9 cellular contexts compared by ENCODE assay signal in genomic region chr1:29245876-29246275, GRCh38. TPM values are rescaled to one million over a fixed set of nuclear protein-coding genes. Genes with fewer than 3 reads are reported as not detected.
A peak's percentile ranks its signal among the peaks of the same experiment; 100 is the strongest.
DNase-seq lines count a peak whose midpoint lies in the region; ATAC-seq and TF ChIP-seq lines count a peak whose summit lies in the region.
"Had no signal": no experiment of that assay in that cellular context is flagged by ENCODE, and none has a peak within 500 bp of the region (broad histone marks: within the 10 kb centered on the region; RNA-seq: fewer than 3 reads in every experiment).

No MANE protein-coding gene starts in this region.

- ATAC-seq in esophagus mucosa (peak; percentile 75), GM21576 (IDR thresholded peaks at IDR 0.05; ENCODE audit: unreplicated experiment) (no peak)

- TF ChIP-seq POLR2A in Peyer's patch (IDR thresholded peaks at IDR 0.05) = no peak

- H3K9me3 ChIP-seq in Peyer's patch = no peaks in the 10 kb centered on the region

- DNase-seq in NCI-H1417 (lab: John Stamatoyannopoulos, UW) (peak; percentile 25 to 58 (median 25)), NCI-H1417 treated with DMSO at 0.1 percent for 48 hours (lab: John Stamatoyannopoulos, UW) (no peak), NCI-H2171 (lab: John Stamatoyannopoulos, UW) (peak; percentile 22), posterior vena cava (ENCODE audit: low spot score) (peak; percentile 25), Peyer's patch (no peak), NCI-H1048 (lab: John Stamatoyannopoulos, UW) (no peak)

- peak in 3 of 6 experiments; percentile 40 to 51 (median 46) for TF ChIP-seq CTCF in Peyer's patch (IDR thresholded peaks at IDR 0.05)

- no peaks in the 10 kb centered on the region for H3K4me1 ChIP-seq in Peyer's patch

- no peak overlapping the region for H3K27ac ChIP-seq in Peyer's patch
- H3K27ac ChIP-seq: C4-2B had no signal

- H3K36me3 ChIP-seq in Peyer's patch = no peaks in the 10 kb centered on the region

- intact Hi-C loops in posterior vena cava (cut with DNase I) = loop anchor here in 1 of 2 donors (10.0 kb wide), 1 partner anchor 839 kb away; no protein-coding TSS in a partner anchor

- no peak overlapping the region for H3K4me3 ChIP-seq in Peyer's patch

- H3K27me3 ChIP-seq in Peyer's patch = no peaks in the 10 kb centered on the region

RNA-seq across cellular contexts. Expression of gene PTPRU, which starts 9.6 kb away (rescaled TPM):
- 6.2 TPM for total RNA-seq in esophagus mucosa
- total RNA-seq in posterior vena cava = 10 to 100 TPM; 12.3 to 16.5 TPM
- total RNA-seq in Peyer's patch = 1 to 10 TPM in 3 of 4 donors, under 1 TPM in 1; 0.18 to 5.0 (median 4.0) TPM

RNA-seq across cellular contexts. Expression of gene MECR, which starts 15.1 kb away (rescaled TPM):
- 21.0 TPM for total RNA-seq in esophagus mucosa
- 10 to 100 TPM; 13.9 to 20.0 TPM for total RNA-seq in posterior vena cava
- 10 to 100 TPM in 3 of 4 donors, 1 to 10 TPM in 1; 9.3 to 31.4 (median 19.1) TPM for total RNA-seq in Peyer's patch

Comparison
In these comparisons a context has a peak if more than half of its experiments do, and no peak if none do; other contexts are left out.
1. DNase-seq: peak in NCI-H1417 (3 of 3), NCI-H2171 (single experiment) and posterior vena cava (single experiment); none in NCI-H1417 treated with DMSO at 0.1 percent for 48 hours (single experiment), Peyer's patch (0 of 3) and NCI-H1048 (single experiment).